Comparison of ENCODE assay signal across 18 cellular contexts in genomic region chr2:236254674-236255073, GRCh38. TPM values are rescaled to one million over a fixed set of nuclear protein-coding genes. Genes with fewer than 3 reads are reported as not detected.
DNase-seq lines count a peak whose midpoint lies in the region; ATAC-seq and TF ChIP-seq lines count a peak whose summit lies in the region.
"Had no signal": no experiment of that assay in that cellular context is flagged by ENCODE, and none has a peak within 500 bp of the region (broad histone marks: within the 10 kb centered on the region; RNA-seq: fewer than 3 reads in every experiment).

No MANE protein-coding gene starts in this region.

- H3K9me3 Mint-ChIP-seq in endodermal cell, result no peaks in the 10 kb centered on the region
- H3K9me3 Mint-ChIP-seq: CD8-positive, alpha-beta T cell had no signal

- H3K56ac ChIP-seq in mesendoderm (ENCODE audit: low read length), result peak overlapping the region; percentile 22

- no peaks in the 10 kb centered on the region for H3K79me1 ChIP-seq in mesendoderm (ENCODE audit: low read length)

- H3K23ac ChIP-seq in mesendoderm (ENCODE audit: low read length), result no peak overlapping the region

- no peaks in the 10 kb centered on the region for H3K36me3 ChIP-seq in endodermal cell (ENCODE audit: control insufficient read depth, insufficient read depth, low read length)
- no peaks in the 10 kb centered on the region for H3K36me3 ChIP-seq in mesendoderm (ENCODE audit: control insufficient read depth, insufficient read depth, low read length)

- no peak overlapping the region for H2BK5ac ChIP-seq in mesendoderm (ENCODE audit: low read length)

- peaks cover 5% of the 10 kb centered on the region for H3K27me3 Mint-ChIP-seq in endodermal cell (ENCODE audit: insufficient read depth)

- H3K4me1 ChIP-seq in endodermal cell (ENCODE audit: control insufficient read depth, insufficient read depth, low read length) (no peaks in the 10 kb centered on the region), mesendoderm (ENCODE audit: control insufficient read depth, low read depth, low read length) (no peaks in the 10 kb centered on the region)

- no peak overlapping the region for H3K9ac ChIP-seq in endodermal cell (ENCODE audit: extremely low read depth, low read length, poor library complexity, severe bottlenecking)
- no peak overlapping the region for H3K9ac ChIP-seq in mesendoderm (ENCODE audit: low read length)

- H4K5ac ChIP-seq in mesendoderm (ENCODE audit: low read length), result no peak overlapping the region

- H2AK5ac ChIP-seq in mesendoderm (ENCODE audit: low read length), result no peak overlapping the region

- H2BK120ac ChIP-seq in mesendoderm (ENCODE audit: low read depth, low read length), result no peak overlapping the region

- 87 to 89% methylated on average over 10 to 13 of the region's 13 CpGs for WGBS in endodermal cell (ENCODE audit: insufficient coverage in 1 of 2, insufficient read length in 1 of 2), 2 experiments
- no CpG with 5 or more reads among the region's 13 CpGs for WGBS in mesendoderm (ENCODE audit: extremely low coverage, insufficient coverage, low lambda C conversion rate)

- H3K27ac Mint-ChIP-seq in endodermal cell, result no peak overlapping the region
- H3K27ac Mint-ChIP-seq: CD8-positive, alpha-beta T cell had no signal

- no peaks in the 10 kb centered on the region for H3K36me3 Mint-ChIP-seq in endodermal cell (ENCODE audit: low read depth)
- H3K36me3 Mint-ChIP-seq: CD14-positive monocyte; CD8-positive, alpha-beta T cell had no signal

- H3K27me3 ChIP-seq in endodermal cell (ENCODE audit: control insufficient read depth, insufficient read depth, low read length, poor library complexity, severe bottlenecking) (no peaks in the 10 kb centered on the region), mesendoderm (ENCODE audit: insufficient read depth, low read length, poor library complexity) (no peaks in the 10 kb centered on the region)

- no peak overlapping the region for H4K8ac ChIP-seq in mesendoderm (ENCODE audit: low read depth, low read length)

- peak; percentile 40 for DNase-seq in activated CD8-positive, alpha-beta memory T cell treated with anti-CD3 and anti-CD28 coated beads for 24 hours
- no peak for DNase-seq in activated CD8-positive, alpha-beta memory T cell treated with anti-CD3 and anti-CD28 coated beads, Interleukin-2, amount 50 U/mL, for 4 hours
- DNase-seq in endodermal cell (peak; percentile 71), mesendoderm (no peak), NCI-H774 (lab: John Stamatoyannopoulos, UW) (no peak)
- DNase-seq in stimulated activated naive CD4-positive, alpha-beta T cell (lab: John Stamatoyannopoulos, UW), result no peak
- DNase-seq: Caco-2; CD8-positive, alpha-beta T cell; DND-41; GF-D8; IMR-90 had no signal

- H3K79me2 ChIP-seq in mesendoderm (ENCODE audit: control insufficient read depth, insufficient read depth, low read length), result no peaks in the 10 kb centered on the region

- ATAC-seq in HG03342 (IDR thresholded peaks at IDR 0.05; ENCODE audit: unreplicated experiment) (no peak), esophagus mucosa (no peak)
- ATAC-seq: CD8-positive, alpha-beta T cell had no signal

- H3K4me2 ChIP-seq in mesendoderm (ENCODE audit: low read length), result no peak overlapping the region

- no peak overlapping the region for H3K18ac ChIP-seq in mesendoderm (ENCODE audit: low read length)

- TF ChIP-seq CTCF in endodermal cell (conservative IDR thresholded peaks at IDR 0.05), result no peak

- H3K4me3 ChIP-seq in endodermal cell (ENCODE audit: low read length) (no peak overlapping the region), mesendoderm (ENCODE audit: low read length) (no peak overlapping the region)

- no peaks in the 10 kb centered on the region for H3K4me1 Mint-ChIP-seq in endodermal cell
- H3K4me1 Mint-ChIP-seq: CD14-positive monocyte had no signal

- H3K27ac ChIP-seq in endodermal cell (ENCODE audit: low read depth, low read length) (no peak overlapping the region), mesendoderm (ENCODE audit: low read depth, low read length) (no peak overlapping the region)
- H3K27ac ChIP-seq: 22Rv1 had no signal

- H3K4me3 Mint-ChIP-seq in endodermal cell, result no peak overlapping the region
- H3K4me3 Mint-ChIP-seq: CD14-positive monocyte; CD8-positive, alpha-beta T cell had no signal

- no peaks in the 10 kb centered on the region for H3K9me3 ChIP-seq in endodermal cell (ENCODE audit: control insufficient read depth, low read length)
- H3K9me3 ChIP-seq: Caco-2 had no signal

- no peak overlapping the region for H3K4ac ChIP-seq in mesendoderm (ENCODE audit: low read depth, low read length)

- no peak overlapping the region for H2BK15ac ChIP-seq in mesendoderm (replicated peaks; ENCODE audit: low read depth)

RNA-seq across cellular contexts. Expression of gene ASB18, which starts 9.5 kb away (rescaled TPM):
- total RNA-seq in endodermal cell, result not detected
- not detected for polyA plus RNA-seq in endodermal cell (2013, experiment 1 of 2)
- polyA plus RNA-seq in endodermal cell (2013, experiment 2 of 2), result not detected
- not detected for polyA plus RNA-seq in mesendoderm (2013, experiment 1 of 2)
- not detected for polyA plus RNA-seq in mesendoderm (2013, experiment 2 of 2)
- total RNA-seq in esophagus mucosa, result not detected
- total RNA-seq: A673; Caco-2; CD8-positive, alpha-beta T cell; HT-29; IMR-90 had no signal
- polyA plus RNA-seq: BJ, CD14-positive monocyte, IMR-90 had no signal

Comparison
In these comparisons a context has a peak if more than half of its experiments do, and no peak if none do; other contexts are left out.
1. DNase-seq: peak in activated CD8-positive, alpha-beta memory T cell treated with anti-CD3 and anti-CD28 coated beads for 24 hours (single experiment) and endodermal cell (single experiment); none in activated CD8-positive, alpha-beta memory T cell treated with anti-CD3 and anti-CD28 coated beads, Interleukin-2, amount 50 U/mL, for 4 hours (single experiment), mesendoderm (single experiment), NCI-H774 (single experiment) and stimulated activated naive CD4-positive, alpha-beta T cell (0 of 6).